8 cellular contexts compared by ENCODE assay signal in genomic region chr11:123357990-123358827, GRCh38.
A peak's percentile ranks its signal among the peaks of the same experiment; 100 is the strongest.
DNase-seq lines count a peak whose midpoint lies in the region; ATAC-seq lines count a peak whose summit lies in the region.

No MANE protein-coding gene starts in this region.

- peak overlapping the region; percentile 82 for H3K27ac Mint-ChIP-seq in activated naive CD8-positive, alpha-beta T cell treated with anti-CD3 and anti-CD28 coated beads for 36 hours

- H3K4me1 Mint-ChIP-seq in activated naive CD8-positive, alpha-beta T cell treated with anti-CD3 and anti-CD28 coated beads for 36 hours: peaks cover 33% of the 10 kb centered on the region

- ATAC-seq in GM21381 (IDR thresholded peaks at IDR 0.05; ENCODE audit: unreplicated experiment) (peak; percentile 64), GM19467 (IDR thresholded peaks at IDR 0.05; ENCODE audit: unreplicated experiment) (no peak)

- peak overlapping the region; percentile 77 for H3K4me3 ChIP-seq in iPS-11a (ENCODE audit: low read depth, low read length)

- H3K9me3 Mint-ChIP-seq in activated naive CD8-positive, alpha-beta T cell treated with anti-CD3 and anti-CD28 coated beads for 36 hours: no peaks in the 10 kb centered on the region

- peak overlapping the region; percentile 85 for H3K4me3 Mint-ChIP-seq in activated naive CD8-positive, alpha-beta T cell treated with anti-CD3 and anti-CD28 coated beads for 36 hours

- H3K27me3 Mint-ChIP-seq in activated naive CD8-positive, alpha-beta T cell treated with anti-CD3 and anti-CD28 coated beads for 36 hours: peaks cover 77% of the 10 kb centered on the region

- peak; percentile 24 for DNase-seq in CD1c-positive myeloid dendritic cell (ENCODE audit: extremely low spot score)
- peak; percentile 67 for DNase-seq in NCI-H2227 (lab: John Stamatoyannopoulos, UW; ENCODE audit: unreplicated experiment)
- peak; percentile 56 for DNase-seq in activated naive CD8-positive, alpha-beta T cell treated with anti-CD3 and anti-CD28 coated beads for 36 hours
- DNase-seq in stimulated activated CD4-positive, alpha-beta T cell treated with anti-CD3 and anti-CD28 coated beads, Interleukin-4, amount 100 ng/mL, for 1 hour: peak; percentile 20
- no peak for DNase-seq in dedifferentiated amniotic fluid mesenchymal stem cell (ENCODE audit: extremely low spot score)

- peaks cover 8% of the 10 kb centered on the region for H3K36me3 Mint-ChIP-seq in activated naive CD8-positive, alpha-beta T cell treated with anti-CD3 and anti-CD28 coated beads for 36 hours
